Comparison of ENCODE assay signal across 1 cellular context in genomic region chr10:102112210-102112817, GRCh38.
TF ChIP-seq lines count a peak whose summit lies in the region.

No MANE protein-coding gene starts in this region.

TF ChIP-seq in Ishikawa, 13 proteins besides CTCF, POLR2A, EP300 and RAD21:
- TF ChIP-seq USF1 (IDR thresholded peaks at IDR 0.05): no peak
- no peak for TF ChIP-seq TAF1 (IDR thresholded peaks at IDR 0.05; ENCODE audit: low read depth)
- TF ChIP-seq NFIC (IDR thresholded peaks at IDR 0.05): no peak
- TF ChIP-seq EGR1 (IDR thresholded peaks at IDR 0.05): no peak
- peak; percentile 16; the same call in 1 of the 2 replicates for TF ChIP-seq TCF12 (IDR thresholded peaks at IDR 0.05; ENCODE audit: low read depth)
TF ChIP-seq in Ishikawa: peak in this region for 1.
